In genomic region chr1:2070016-2070415, GRCh38 we compare ENCODE assay signal across 34 cellular contexts. TPM values are rescaled to one million over a fixed set of nuclear protein-coding genes. Genes with fewer than 3 reads are reported as not detected.
"Had no signal": no experiment of that assay in that cellular context is flagged by ENCODE, and none has a peak within 500 bp of the region (broad histone marks: within the 10 kb centered on the region; RNA-seq: fewer than 3 reads in every experiment).

No MANE protein-coding gene starts in this region.

- H3K27me3 ChIP-seq: colonic mucosa, hepatocyte had no signal

- H3K27ac Mint-ChIP-seq: dendritic cell treated with granulocyte-macrophage colony-stimulating factor and Interleukin-4, amounts not matched to agents 40 ng/mL and 50 ng/mL, for 4 days; effector memory CD8-positive, alpha-beta T cell; endodermal cell; immature natural killer cell; memory B cell; naive B cell had no signal

- H3K27ac ChIP-seq: colonic mucosa, epithelial cell of prostate, esophagus squamous epithelium, gastrocnemius medialis, hepatocyte, lower lobe of right lung had no signal

- H3K9me3 Mint-ChIP-seq: dendritic cell treated with granulocyte-macrophage colony-stimulating factor and Interleukin-4, amounts not matched to agents 40 ng/mL and 50 ng/mL, for 4 days; effector memory CD8-positive, alpha-beta T cell; immature natural killer cell; memory B cell had no signal

- H3K9me3 ChIP-seq: colonic mucosa, gastrocnemius medialis, lower lobe of right lung had no signal

- H3K4me1 ChIP-seq: colonic mucosa, esophagus squamous epithelium, gastrocnemius medialis, lower lobe of right lung had no signal

- H3K36me3 ChIP-seq: colonic mucosa, gastrocnemius medialis had no signal

- H3K4me2 ChIP-seq: hepatocyte had no signal

- H3K4me3 Mint-ChIP-seq: dendritic cell treated with granulocyte-macrophage colony-stimulating factor and Interleukin-4, amounts not matched to agents 40 ng/mL and 50 ng/mL, for 4 days; effector memory CD8-positive, alpha-beta T cell; endodermal cell; immature natural killer cell; memory B cell; naive B cell had no signal

- DNase-seq: colonic mucosa; cortex of kidney; effector CD8-positive, alpha-beta T cell; effector memory CD8-positive, alpha-beta T cell; endodermal cell; erythroblast; esophagus squamous epithelium; foreskin fibroblast; foreskin melanocyte; gastrocnemius medialis; glutamatergic neuron; head of caudate nucleus; hypothalamus; immature natural killer cell; islet precursor cell; kidney; kidney glomerular epithelial cell; left colon; left ventricle myocardium superior; lower lobe of right lung; mammary epithelial cell; mesendoderm; midbrain; naive B cell had no signal

- H3K27me3 Mint-ChIP-seq: effector memory CD8-positive, alpha-beta T cell; memory B cell; naive B cell had no signal

- ATAC-seq: effector memory CD8-positive, alpha-beta T cell; esophagus mucosa; gastrocnemius medialis; left colon; left lobe of liver; left ventricle myocardium superior; lower lobe of right lung had no signal

- H3K4me3 ChIP-seq: colonic mucosa, esophagus squamous epithelium, gastrocnemius medialis, hepatocyte, lower lobe of right lung had no signal

RNA-seq across cellular contexts. Expression of gene GABRD, which starts 50.9 kb away (rescaled TPM):
- total RNA-seq: chondrocyte, endodermal cell, glomerular endothelial cell, hepatocyte, left colon, left lobe of liver, mammary epithelial cell, mononuclear cell, myocyte had no signal
- polyA plus RNA-seq: hepatocyte, immature natural killer cell, mammary epithelial cell had no signal
